In the genomic region with DNA sequence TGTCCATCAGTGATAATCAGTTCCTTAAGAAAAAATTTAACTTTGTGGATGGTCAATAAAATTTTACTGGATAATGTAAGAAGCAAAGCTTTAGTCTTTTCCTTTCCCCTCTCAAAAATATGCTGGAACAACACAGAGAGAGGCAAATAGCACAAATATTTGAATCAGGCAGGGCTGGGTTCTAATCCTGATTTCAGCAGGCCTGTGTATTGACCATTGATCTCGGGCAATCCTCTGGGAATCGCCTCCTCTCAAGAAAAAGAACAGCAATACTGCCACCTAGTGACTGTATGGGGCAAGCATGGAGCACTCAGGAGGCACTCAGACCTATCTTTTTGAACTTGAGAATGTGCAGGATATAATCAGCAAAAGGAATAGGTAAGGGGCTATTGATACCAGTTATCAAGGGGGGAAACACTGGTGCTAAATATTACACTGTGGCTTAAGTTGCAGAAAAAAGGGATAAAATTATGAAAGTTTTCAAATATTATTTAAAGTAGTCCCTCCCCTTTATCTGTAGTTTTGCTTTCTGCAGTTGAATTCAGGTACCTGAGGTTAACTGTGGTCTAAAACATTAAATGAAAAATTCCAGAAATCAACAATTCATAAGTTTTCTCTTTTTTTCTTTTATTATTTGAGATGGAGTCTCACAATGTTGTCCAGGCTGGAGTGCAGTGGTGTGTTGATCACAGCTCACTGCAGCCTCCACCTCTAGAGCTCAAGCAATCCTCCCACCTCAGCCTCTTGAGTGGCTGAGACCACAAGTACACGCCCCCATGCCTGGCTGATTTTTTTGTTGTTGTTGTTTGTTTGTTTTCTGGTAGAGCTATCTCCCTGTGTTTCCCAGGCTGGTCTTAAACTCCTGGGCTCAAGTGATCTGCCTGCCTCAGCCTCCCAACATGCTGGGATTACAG, we compare ENCODE assay signal across 8 cellular contexts.
DNase-seq lines count a peak whose midpoint lies in the region; ATAC-seq and TF ChIP-seq lines count a peak whose summit lies in the region.

No MANE protein-coding gene starts in this region.

- DNase-seq in Ammon's horn (ENCODE audit: low spot score), result peak; percentile 75
- DNase-seq in GM13976 (ENCODE audit: low spot score), result peak; percentile 63
- DNase-seq in NCI-H1092 (lab: John Stamatoyannopoulos, UW), result peak; percentile 51
- peak; percentile 52 for DNase-seq in SKM-1 treated with dmso at 0.1 percent for 144 hours (lab: John Stamatoyannopoulos, UW; ENCODE audit: unreplicated experiment)
- peak; percentile 15 for DNase-seq in central memory CD4-positive, alpha-beta T cell
- peak; percentile 82 for DNase-seq in kidney glomerular epithelial cell (lab: John Stamatoyannopoulos, UW)
- DNase-seq in stimulated activated CD4-positive, alpha-beta T cell treated with anti-CD3 and anti-CD28 coated beads, TNF-alpha, amount 100 ng/mL, for 48 hours (ENCODE audit: low read depth in 3 of 3), result peak; percentile 4 to 14 (median 13)

- ATAC-seq in GM21529 (IDR thresholded peaks at IDR 0.05; ENCODE audit: unreplicated experiment), result no peak

- TF ChIP-seq CTCF in GM13976 (IDR thresholded peaks at IDR 0.05; ENCODE audit: borderline replicate concordance, control extremely low read depth, extremely low read depth, insufficient read depth, missing control alignments), result peak; percentile 76

- in situ Hi-C loops in GM13976 (cut with MboI; ENCODE audit: low sequenced_read_pairs, unreplicated experiment), result no loop called here

Comparison
In these comparisons a context has a peak if more than half of its experiments do, and no peak if none do; other contexts are left out.
1. DNase-seq: peak in every context shown above with its lines; median percentile 82 in kidney glomerular epithelial cell; 75 in Ammon's horn; 63 in GM13976; 52 in SKM-1 treated with dmso at 0.1 percent for 144 hours; 51 in NCI-H1092; 15 in central memory CD4-positive, alpha-beta T cell; 13 in stimulated activated CD4-positive, alpha-beta T cell treated with anti-CD3 and anti-CD28 coated beads, TNF-alpha, amount 100 ng/mL, for 48 hours.